25 cellular contexts compared by ENCODE assay signal in genomic region chr20:10897341-10897740, GRCh38.
DNase-seq lines count a peak whose midpoint lies in the region; ATAC-seq, FAIRE-seq and TF ChIP-seq lines count a peak whose summit lies in the region.
"Had no signal": no experiment of that assay in that cellular context is flagged by ENCODE, and none has a peak within 500 bp of the region (broad histone marks: within the 10 kb centered on the region; RNA-seq: fewer than 3 reads in every experiment).

No MANE protein-coding gene starts in this region.

- H3K27me3 ChIP-seq in PC-3 (ENCODE audit: low read length) (no peaks in the 10 kb centered on the region), small intestine (ENCODE audit: control insufficient read depth in 2 of 2, insufficient read depth in 2 of 2, low read length in 2 of 2) (no peaks in the 10 kb centered on the region)
- H3K27me3 ChIP-seq: BE2C, BLaER1 had no signal

- DNase-seq in PC-3 (peak; percentile 7), RWPE1 (ENCODE audit: low spot score) (peak; percentile 3), small intestine (peak; percentile 2), HK-2 (ENCODE audit: unreplicated experiment) (no peak), DMS79 treated with DMSO at 0.1 percent for 48 hours (lab: John Stamatoyannopoulos, UW) (no peak), NCI-H524 treated with DMSO at 0.1 percent for 48 hours (lab: John Stamatoyannopoulos, UW) (no peak)
- DNase-seq: 8988T; ACHN; BE2C; C1 segment of cervical spinal cord; CD4-positive, alpha-beta memory T cell; CD4-positive, CD25-positive, alpha-beta regulatory T cell; CD8-positive, alpha-beta memory T cell; COR-L47; DMS 273 treated with DMSO at 0.1 percent for 48 hours; DMS153; DMS53; DMS79; GF-D8 had no signal

- H3K9me2 ChIP-seq in PC-3 (replicated peaks; ENCODE audit: low read length), result no peaks in the 10 kb centered on the region

- intact Hi-C loops in PC-3 (cut with micrococcal nuclease), result no loop called here

- FAIRE-seq in small intestine (lab: Jason Lieb, UNC), result no peak
- FAIRE-seq: A204.1, G401.6, GM12891, GM19239 had no signal

- no peaks in the 10 kb centered on the region for H3F3A ChIP-seq in PC-3 (ENCODE audit: low read length, unreplicated experiment)

- TF ChIP-seq CTCF in PC-3 (conservative IDR thresholded peaks at IDR 0.05; ENCODE audit: low read depth, low read length) (no peak), RWPE1 (conservative IDR thresholded peaks at IDR 0.05; ENCODE audit: low read depth) (no peak)

- no TSS peak for BruUV-seq in PC-3 (replicated peaks; lab: Mats Ljungman, UMichigan)

- H3K79me2 ChIP-seq in PC-3 (ENCODE audit: low read length), result no peaks in the 10 kb centered on the region

- H4K20me1 ChIP-seq in PC-3 (ENCODE audit: low read length), result no peaks in the 10 kb centered on the region
- H4K20me1 ChIP-seq: BLaER1 had no signal

- no peak overlapping the region for H3K9ac ChIP-seq in PC-3 (ENCODE audit: low read length)
- H3K9ac ChIP-seq: BLaER1 had no signal

- no peak overlapping the region for H2AFZ ChIP-seq in PC-3 (ENCODE audit: low read length)

- H3K4me1 ChIP-seq in PC-3 (ENCODE audit: insufficient read depth, low read length) (no peaks in the 10 kb centered on the region), small intestine (ENCODE audit: control insufficient read depth in 2 of 2, insufficient read depth in 1 of 2, low read depth in 1 of 2, low read length in 1 of 2) (peaks cover 0 to 3% of the 10 kb centered on the region in 2 donors)
- H3K4me1 ChIP-seq: BE2C, BLaER1 had no signal

- no peak overlapping the region for H3K27ac ChIP-seq in PC-3 (ENCODE audit: low read length)
- no peak overlapping the region for H3K27ac ChIP-seq in RWPE1
- no peak overlapping the region for H3K27ac ChIP-seq in small intestine (ENCODE audit: low read depth in 1 of 2, low read length in 1 of 2)
- H3K27ac ChIP-seq: BLaER1 had no signal

- H3K36me3 ChIP-seq in PC-3 (ENCODE audit: low read depth, low read length), result no peaks in the 10 kb centered on the region
- H3K36me3 ChIP-seq in small intestine (ENCODE audit: control insufficient read depth in 2 of 2, insufficient read depth in 2 of 2, low read length in 2 of 2), result no peaks in the 10 kb centered on the region
- H3K36me3 ChIP-seq: BE2C, BLaER1 had no signal

- H3K9me3 ChIP-seq in PC-3 (ENCODE audit: low read length) (no peaks in the 10 kb centered on the region), small intestine (ENCODE audit: control insufficient read depth, low read depth) (no peaks in the 10 kb centered on the region)
- H3K9me3 ChIP-seq: BE2C, BLaER1 had no signal

- WGBS in small intestine, 3 donors, result 75 to 86% (median 83%) methylated on average over 2 of the region's 2 CpGs

- H3K4me3 ChIP-seq in PC-3 (ENCODE audit: low read length) (no peak overlapping the region), small intestine (ENCODE audit: low read depth in 1 of 2, low read length in 2 of 2) (no peak overlapping the region)
- H3K4me3 ChIP-seq: BLaER1 had no signal

- CTCF ChIA-PET in PC-3 (lab: Charles Lee) (no interaction called here), RWPE1 (lab: Yijun Ruan, JAX) (interaction anchor here (0.6 kb wide), 1 partner anchor 26 kb away, joined by 3 read pairs; no protein-coding TSS in a partner anchor)

- no peak overlapping the region for H3K4me2 ChIP-seq in PC-3 (ENCODE audit: low read length)
- H3K4me2 ChIP-seq: BLaER1 had no signal

- POLR2A ChIA-PET in PC-3 (lab: Charles Lee; ENCODE audit: unreplicated experiment), result no interaction called here
- POLR2A ChIA-PET in RWPE1 (lab: Yijun Ruan, JAX; ENCODE audit: low non-redundant PET), result no interaction called here

- ATAC-seq in PC-3 (no peak), esophagus mucosa (peak; percentile 57)

Comparison
In these comparisons a context has a peak if more than half of its experiments do, and no peak if none do; other contexts are left out.
1. DNase-seq: peak in PC-3 (single experiment), RWPE1 (single experiment) and small intestine (single experiment); none in HK-2 (single experiment), DMS79 treated with DMSO at 0.1 percent for 48 hours (single experiment) and NCI-H524 treated with DMSO at 0.1 percent for 48 hours (single experiment).